12 cellular contexts compared by ENCODE assay signal in the genomic region with DNA sequence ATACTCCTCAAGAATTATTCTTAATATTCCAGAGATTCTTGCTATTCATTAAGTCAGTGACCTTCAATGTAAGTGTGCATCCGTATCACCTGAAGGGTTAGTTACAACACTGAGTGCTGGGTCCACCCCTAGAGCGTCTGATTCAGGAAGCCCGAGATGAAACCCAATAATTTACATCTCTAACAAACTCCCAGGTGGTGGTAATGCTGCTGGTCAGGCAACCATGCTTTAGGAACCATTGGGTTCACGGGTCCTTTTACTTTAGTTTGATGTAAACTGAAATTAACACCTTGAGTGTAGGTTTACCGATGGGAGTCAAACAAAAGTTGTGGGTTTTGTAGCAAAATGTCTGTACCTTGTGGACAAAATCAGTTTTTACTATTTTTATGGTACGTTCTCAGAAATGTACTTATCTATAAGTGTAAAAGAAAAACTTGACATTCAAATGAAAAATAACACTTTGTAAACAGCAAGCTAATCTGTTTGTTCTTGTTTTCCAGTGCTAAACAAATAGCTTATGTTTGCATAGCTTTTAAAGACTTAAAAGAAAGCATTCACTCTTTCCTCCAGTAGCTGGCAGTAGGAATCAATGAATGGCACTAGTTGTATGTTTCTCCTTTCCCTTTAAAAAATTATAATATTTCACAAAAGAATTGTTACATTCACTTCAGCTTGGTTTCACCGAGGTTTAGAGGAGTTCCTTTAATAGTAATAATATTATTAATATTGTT. TPM values are rescaled to one million over a fixed set of nuclear protein-coding genes. Genes with fewer than 3 reads are reported as not detected.
A peak's percentile ranks its signal among the peaks of the same experiment; 100 is the strongest.
DNase-seq lines count a peak whose midpoint lies in the region; ATAC-seq and TF ChIP-seq lines count a peak whose summit lies in the region.
"Had no signal": no experiment of that assay in that cellular context is flagged by ENCODE, and none has a peak within 500 bp of the region (broad histone marks: within the 10 kb centered on the region; RNA-seq: fewer than 3 reads in every experiment).

No MANE protein-coding gene starts in this region.

- H4K20me1 ChIP-seq in neural progenitor cell (ENCODE audit: low read depth), result no peaks in the 10 kb centered on the region

- no peak overlapping the region for H3K4me2 ChIP-seq in neural progenitor cell

- no TSS peak for BruUV-seq in Calu3 (replicated peaks; lab: Mats Ljungman, UMichigan)

- ATAC-seq in GM18867 (IDR thresholded peaks at IDR 0.05; ENCODE audit: unreplicated experiment) (peak; percentile 76), HG03460 (IDR thresholded peaks at IDR 0.05; ENCODE audit: unreplicated experiment) (no peak)
- ATAC-seq in naive thymus-derived CD8-positive, alpha-beta T cell, result no peak

- H3K9me3 Mint-ChIP-seq in neural progenitor cell (no peaks in the 10 kb centered on the region), Calu3 (ENCODE audit: low read depth, unreplicated experiment) (no peaks in the 10 kb centered on the region)
- H3K9me3 Mint-ChIP-seq in naive thymus-derived CD8-positive, alpha-beta T cell, result no peaks in the 10 kb centered on the region
- H3K9me3 Mint-ChIP-seq: natural killer cell treated with Interleukin-12 subunit alpha and Interleukin-12 subunit beta and Interleukin-15 and Interleukin-18, amount 100 ng/mL, for 72 hours had no signal

- H2AFZ ChIP-seq in neural progenitor cell (replicated peaks), result no peak overlapping the region

- H3K27ac Mint-ChIP-seq in neural progenitor cell (no peak overlapping the region), Calu3 (ENCODE audit: unreplicated experiment) (no peak overlapping the region)
- H3K27ac Mint-ChIP-seq in naive thymus-derived CD8-positive, alpha-beta T cell, result no peak overlapping the region

- H3K27me3 Mint-ChIP-seq in neural progenitor cell (ENCODE audit: insufficient read depth, low read depth) (peaks cover 3% of the 10 kb centered on the region), Calu3 (ENCODE audit: unreplicated experiment) (no peaks in the 10 kb centered on the region)
- H3K27me3 Mint-ChIP-seq in naive thymus-derived CD8-positive, alpha-beta T cell, result peaks cover 2 to 19% (median 8%) of the 10 kb centered on the region in 5 donors

- H3K4me1 ChIP-seq in neural progenitor cell, result peaks cover 40% of the 10 kb centered on the region

- H3K36me3 Mint-ChIP-seq in neural progenitor cell (no peaks in the 10 kb centered on the region), Calu3 (ENCODE audit: insufficient read depth, unreplicated experiment) (no peaks in the 10 kb centered on the region)
- no peaks in the 10 kb centered on the region for H3K36me3 Mint-ChIP-seq in naive thymus-derived CD8-positive, alpha-beta T cell
- H3K36me3 Mint-ChIP-seq: natural killer cell treated with Interleukin-12 subunit alpha and Interleukin-12 subunit beta and Interleukin-15 and Interleukin-18, amount 100 ng/mL, for 72 hours had no signal

- TF ChIP-seq CTCF in choroid plexus epithelial cell (conservative IDR thresholded peaks at IDR 0.05; ENCODE audit: low read depth, low read length) (peak; percentile 40), neural progenitor cell (IDR thresholded peaks at IDR 0.05) (peak; percentile 44), Calu3 (IDR thresholded peaks at IDR 0.05; ENCODE audit: unreplicated experiment) (no peak)

- POLR2A ChIA-PET in naive thymus-derived CD8-positive, alpha-beta T cell (lab: Charles Lee), result no interaction called here

- H3K4me3 ChIP-seq in choroid plexus epithelial cell (ENCODE audit: low read depth, low read length), result no peak overlapping the region
- H3K4me3 ChIP-seq in neural progenitor cell, result no peak overlapping the region

- peaks cover 16% of the 10 kb centered on the region for H3F3A ChIP-seq in neural progenitor cell (ENCODE audit: low read depth)

- no peaks in the 10 kb centered on the region for H3K36me3 ChIP-seq in neural progenitor cell

- H3K4me1 Mint-ChIP-seq in neural progenitor cell (peaks cover 41% of the 10 kb centered on the region), Calu3 (ENCODE audit: low read depth, unreplicated experiment) (peaks cover 14% of the 10 kb centered on the region)
- H3K4me1 Mint-ChIP-seq in naive thymus-derived CD8-positive, alpha-beta T cell, result no peaks in the 10 kb centered on the region

- H3K9ac ChIP-seq in neural progenitor cell, result no peak overlapping the region

- no peak overlapping the region for H3K27ac ChIP-seq in neural progenitor cell

- H3K79me2 ChIP-seq in neural progenitor cell (ENCODE audit: low read depth), result no peaks in the 10 kb centered on the region

- DNase-seq in NCI-H526 (lab: John Stamatoyannopoulos, UW), result peak; percentile 67 to 79
- DNase-seq in choroid plexus epithelial cell (ENCODE audit: low read depth), result peak; percentile 23
- DNase-seq in neural progenitor cell (ENCODE audit: low spot score), result no peak
- no peak for DNase-seq in Calu3
- DNase-seq in naive thymus-derived CD8-positive, alpha-beta T cell, result no peak
- DNase-seq: activated CD4-positive, alpha-beta T cell treated with anti-CD3 and anti-CD28 coated beads, Interleukin-2, amount 50 U/mL, for 1 hour; GDM1; RPMI8226; stimulated activated CD4-positive, alpha-beta T cell treated with anti-CD3 and anti-CD28 coated beads, Interleukin-4, amount 100 ng/mL, for 4 hours had no signal

- no peaks in the 10 kb centered on the region for H3K9me3 ChIP-seq in neural progenitor cell (ENCODE audit: low read depth)

- H3K4me3 Mint-ChIP-seq in neural progenitor cell (no peak overlapping the region), Calu3 (ENCODE audit: low read depth, unreplicated experiment) (no peak overlapping the region)
- no peak overlapping the region for H3K4me3 Mint-ChIP-seq in naive thymus-derived CD8-positive, alpha-beta T cell

- H3K27me3 ChIP-seq in neural progenitor cell, result no peaks in the 10 kb centered on the region

- CTCF ChIA-PET in Calu3 (lab: Charles Lee), result interaction anchor here (0.6 to 0.9 kb wide), 3 partner anchors 12 to 77 kb away, joined by 3 read pairs; a partner anchor contains a TSS

- intact Hi-C loops in Calu3 (cut with micrococcal nuclease; ENCODE audit: unreplicated experiment), result loop anchor here (10.0 kb wide), 1 partner anchor 223 kb away; no protein-coding TSS in a partner anchor

RNA-seq across cellular contexts. Expression of a gene that starts 32.7 kb away (rescaled TPM):
- total RNA-seq in neural progenitor cell (ENCODE audit: low replicate concordance), result 0.15 and 0.17 TPM in 2 replicates
- 25.3 and 46.7 TPM in 2 replicates for total RNA-seq in Calu3 (2022)
- total RNA-seq in naive thymus-derived CD8-positive, alpha-beta T cell, result not detected
- polyA plus RNA-seq in naive thymus-derived CD8-positive, alpha-beta T cell, result not detected
- total RNA-seq: natural killer cell treated with Interleukin-12 subunit alpha and Interleukin-12 subunit beta and Interleukin-15 and Interleukin-18, amount 100 ng/mL, for 72 hours had no signal

Comparison
In these comparisons a context has a peak if more than half of its experiments do, and no peak if none do; other contexts are left out.
1. DNase-seq: peak in NCI-H526 (2 of 2) and choroid plexus epithelial cell (single experiment); none in neural progenitor cell (single experiment), Calu3 (single experiment) and naive thymus-derived CD8-positive, alpha-beta T cell (0 of 10).
2. RNA of a gene that starts 32.7 kb away (total RNA-seq): 25.3 to 46.7 TPM in Calu3; 0.15 to 0.17 TPM in neural progenitor cell and not detected in naive thymus-derived CD8-positive, alpha-beta T cell; every median in the first group is over 10 times any median in the second.